8 cellular contexts compared by ENCODE assay signal in genomic region chr2:197599285-197599965, GRCh38.
DNase-seq lines count a peak whose midpoint lies in the region; ATAC-seq and TF ChIP-seq lines count a peak whose summit lies in the region.

No MANE protein-coding gene starts in this region.

- H3K27me3 ChIP-seq in SJCRH30, result no peaks in the 10 kb centered on the region

- intact Hi-C loops in mucosa of descending colon (cut with DNase I, micrococcal nuclease), result no loop called here

- DNase-seq in AML-193 (lab: John Stamatoyannopoulos, UW), result peak; percentile 83 to 93
- DNase-seq in SJCRH30, result peak; percentile 18 to 39
- DNase-seq in central memory CD8-positive, alpha-beta T cell (ENCODE audit: low spot score in 2 of 2), result no peak
- DNase-seq in mucosa of descending colon, result peak in 1 of 3 donors; percentile 4
- DNase-seq in DMS153 treated with DMSO at 0.1 percent for 48 hours (lab: John Stamatoyannopoulos, UW; ENCODE audit: unreplicated experiment), result no peak

- peaks cover 6% of the 10 kb centered on the region for H3K4me1 Mint-ChIP-seq in central memory CD8-positive, alpha-beta T cell

- H3K36me3 ChIP-seq in SJCRH30 (no peaks in the 10 kb centered on the region), mucosa of descending colon (ENCODE audit: low read depth) (no peaks in the 10 kb centered on the region)

- H3K27ac Mint-ChIP-seq in central memory CD8-positive, alpha-beta T cell (ENCODE audit: low read depth), result no peak overlapping the region

- H3K9me3 Mint-ChIP-seq in central memory CD8-positive, alpha-beta T cell, result no peaks in the 10 kb centered on the region

- ATAC-seq in GM19025 (IDR thresholded peaks at IDR 0.05; ENCODE audit: low read depth, unreplicated experiment) (peak; percentile 41), HG03469 (IDR thresholded peaks at IDR 0.05; ENCODE audit: unreplicated experiment) (peak; percentile 55), mucosa of descending colon (peak; percentile 46), HG03457 (IDR thresholded peaks at IDR 0.05; ENCODE audit: unreplicated experiment) (no peak)
- peak; percentile 67 for ATAC-seq in central memory CD8-positive, alpha-beta T cell (replicated peaks; ENCODE audit: extremely low read depth, poor library complexity, severe bottlenecking)

- no peaks in the 10 kb centered on the region for H3K9me3 ChIP-seq in SJCRH30 (replicated peaks)
- H3K9me3 ChIP-seq in mucosa of descending colon, result no peaks in the 10 kb centered on the region

- no peak overlapping the region for H3K4me3 Mint-ChIP-seq in central memory CD8-positive, alpha-beta T cell

- H3K36me3 Mint-ChIP-seq in central memory CD8-positive, alpha-beta T cell (ENCODE audit: insufficient read depth), result no peaks in the 10 kb centered on the region

- H3K4me1 ChIP-seq in SJCRH30 (no peaks in the 10 kb centered on the region), mucosa of descending colon (ENCODE audit: low read depth) (no peaks in the 10 kb centered on the region)

- no peak for TF ChIP-seq CTCF in mucosa of descending colon (IDR thresholded peaks at IDR 0.05)

- H3K27me3 Mint-ChIP-seq in central memory CD8-positive, alpha-beta T cell, result peaks cover 35% of the 10 kb centered on the region

- no peak overlapping the region for H3K4me3 ChIP-seq in SJCRH30
- no peak overlapping the region for H3K4me3 ChIP-seq in mucosa of descending colon

- H3K27ac ChIP-seq in SJCRH30, result no peak overlapping the region

Comparison
In these comparisons a context has a peak if more than half of its experiments do, and no peak if none do; other contexts are left out.
1. DNase-seq: peak in AML-193 (2 of 2) and SJCRH30 (2 of 2); none in central memory CD8-positive, alpha-beta T cell (0 of 2) and DMS153 treated with DMSO at 0.1 percent for 48 hours (single experiment).